8 cellular contexts compared by ENCODE assay signal in genomic region chrX:49230500-49231232, GRCh38. TPM values are rescaled to one million over a fixed set of nuclear protein-coding genes. Genes with fewer than 3 reads are reported as not detected.
DNase-seq lines count a peak whose midpoint lies in the region; ATAC-seq and TF ChIP-seq lines count a peak whose summit lies in the region.

No MANE protein-coding gene starts in this region.

- TF ChIP-seq CTCF in GM20000 (IDR thresholded peaks at IDR 0.05; ENCODE audit: extremely low read depth, missing control alignments), result peak; percentile 10

- H3K4me3 Mint-ChIP-seq in CD4-positive, CD25-positive, alpha-beta regulatory T cell, result peak overlapping the region; percentile 74 to 87 (median 84)

- DNase-seq in CD4-positive, CD25-positive, alpha-beta regulatory T cell, result peak; percentile 34 to 71 (median 51)
- DNase-seq in GM20000 (ENCODE audit: low spot score), result peak; percentile 83
- peak; percentile 23 for DNase-seq in NCI-H128 (lab: John Stamatoyannopoulos, UW; ENCODE audit: unreplicated experiment)
- DNase-seq in activated CD8-positive, alpha-beta memory T cell treated with anti-CD3 and anti-CD28 coated beads for 4 hours (ENCODE audit: low read depth in 2 of 2), result peak; percentile 7 to 8
- peak; percentile 58 to 61 for DNase-seq in erythroblast (lab: John Stamatoyannopoulos, UW)
- peak; percentile 26 for DNase-seq in neuronal stem cell (ENCODE audit: low spot score)
- DNase-seq in occipital lobe (lab: John Stamatoyannopoulos, UW), result no peak

- H3K4me3 ChIP-seq in CD4-positive, CD25-positive, alpha-beta regulatory T cell (ENCODE audit: low read depth, low read length), result no peak overlapping the region
- H3K4me3 ChIP-seq in neuronal stem cell (ENCODE audit: low read length in 2 of 2) (peak overlapping the region in 1 of 2 donors; percentile 78), subcutaneous abdominal adipose tissue (ENCODE audit: low read depth in 1 of 5, low read length in 5 of 5) (peak overlapping the region; percentile 22 to 55 (median 48))

- H3K36me3 Mint-ChIP-seq in CD4-positive, CD25-positive, alpha-beta regulatory T cell, result no peaks in the 10 kb centered on the region

- H3K14ac ChIP-seq in neuronal stem cell (ENCODE audit: low read length), result no peak overlapping the region

- H3K27ac ChIP-seq in CD4-positive, CD25-positive, alpha-beta regulatory T cell (ENCODE audit: insufficient read depth, low read length, poor library complexity, severe bottlenecking), result peak overlapping the region; percentile 61
- H3K27ac ChIP-seq in neuronal stem cell (replicated peaks; ENCODE audit: low read length) (no peak overlapping the region), subcutaneous abdominal adipose tissue (ENCODE audit: low read depth, low read length) (no peak overlapping the region)

- H4K8ac ChIP-seq in neuronal stem cell (ENCODE audit: low read depth, low read length), result peak overlapping the region; percentile 43

- no peak overlapping the region for H3K4ac ChIP-seq in neuronal stem cell (ENCODE audit: low read length)

- no CpG with 5 or more reads among the region's 44 CpGs for WGBS in neuronal stem cell (ENCODE audit: extremely low coverage in 2 of 2, insufficient read length in 2 of 2, insufficient replicate concordance in 1 of 2), 2 donors

- no peak overlapping the region for H2BK15ac ChIP-seq in neuronal stem cell (ENCODE audit: low read length)

- peaks cover 2 to 28% (median 6%) of the 10 kb centered on the region in 4 donors for H3K4me1 Mint-ChIP-seq in CD4-positive, CD25-positive, alpha-beta regulatory T cell

- H2BK5ac ChIP-seq in neuronal stem cell (ENCODE audit: low read length), result no peak overlapping the region

- H3K23ac ChIP-seq in neuronal stem cell (ENCODE audit: low read depth, low read length, poor library complexity), result no peak overlapping the region

- no peaks in the 10 kb centered on the region for H3K36me3 ChIP-seq in CD4-positive, CD25-positive, alpha-beta regulatory T cell (ENCODE audit: control insufficient read depth, insufficient read depth, low read length)
- H3K36me3 ChIP-seq in neuronal stem cell (replicated peaks in 1 of 2; ENCODE audit: control insufficient read depth in 2 of 2, insufficient read depth in 2 of 2, low read length in 2 of 2), result no peaks in the 10 kb centered on the region
- H3K36me3 ChIP-seq in subcutaneous abdominal adipose tissue (ENCODE audit: control insufficient read depth in 5 of 5, insufficient read depth in 5 of 5, low read length in 5 of 5), result no peaks in the 10 kb centered on the region

- no peaks in the 10 kb centered on the region for H3K27me3 ChIP-seq in CD4-positive, CD25-positive, alpha-beta regulatory T cell (ENCODE audit: control insufficient read depth, insufficient read depth, low read length)
- H3K27me3 ChIP-seq in neuronal stem cell (ENCODE audit: control insufficient read depth in 3 of 3, insufficient read depth in 3 of 3, low read depth in 1 of 3, low read length in 3 of 3) (no peaks in the 10 kb centered on the region), subcutaneous abdominal adipose tissue (ENCODE audit: control insufficient read depth in 5 of 5, insufficient read depth in 4 of 5, low read length in 5 of 5) (peaks cover 0 to 13% (median 7%) of the 10 kb centered on the region in 5 donors)

- H3K9ac ChIP-seq in neuronal stem cell (ENCODE audit: low read depth, low read length, poor library complexity), result peak overlapping the region; percentile 70
- H3K9ac ChIP-seq in subcutaneous abdominal adipose tissue (ENCODE audit: low read length in 5 of 5), result peak overlapping the region in 3 of 5 donors; percentile 47 to 59 (median 52)

- no peak overlapping the region for H2BK120ac ChIP-seq in neuronal stem cell (ENCODE audit: low read depth, low read length)

- peak overlapping the region; percentile 10 for H2BK12ac ChIP-seq in neuronal stem cell (ENCODE audit: low read length)

- no peaks in the 10 kb centered on the region for H3K9me3 ChIP-seq in CD4-positive, CD25-positive, alpha-beta regulatory T cell (ENCODE audit: control insufficient read depth in 2 of 2, low read length in 2 of 2)
- no peaks in the 10 kb centered on the region for H3K9me3 ChIP-seq in neuronal stem cell (replicated peaks in 1 of 2; ENCODE audit: control insufficient read depth in 2 of 2, insufficient read depth in 1 of 2, low read depth in 1 of 2, low read length in 2 of 2)
- H3K9me3 ChIP-seq in subcutaneous abdominal adipose tissue (ENCODE audit: control insufficient read depth in 5 of 5, low read length in 5 of 5), result peaks cover 0 to 13% (median 4%) of the 10 kb centered on the region in 5 donors

- TF ChIP-seq POLR2A in erythroblast (IDR thresholded peaks at IDR 0.05; ENCODE audit: low read length), result no peak

- peak overlapping the region; percentile 76 for H3K18ac ChIP-seq in neuronal stem cell (ENCODE audit: low read length)

- H2AFZ ChIP-seq in neuronal stem cell (ENCODE audit: low read length), result peak overlapping the region; percentile 74

- H3K4me2 ChIP-seq in neuronal stem cell (ENCODE audit: insufficient read depth, low read length, poor library complexity, severe bottlenecking), result peak overlapping the region; percentile 62

- no peaks in the 10 kb centered on the region for H3K79me1 ChIP-seq in neuronal stem cell (ENCODE audit: low read depth, low read length)

- H3K9me3 Mint-ChIP-seq in CD4-positive, CD25-positive, alpha-beta regulatory T cell, result no peaks in the 10 kb centered on the region

- peak overlapping the region; percentile 76 to 88 (median 85) for H3K27ac Mint-ChIP-seq in CD4-positive, CD25-positive, alpha-beta regulatory T cell

- no peak overlapping the region for H2AK5ac ChIP-seq in neuronal stem cell (ENCODE audit: low read depth, low read length)

- H4K91ac ChIP-seq in neuronal stem cell (ENCODE audit: low read depth, low read length, poor library complexity), result no peak overlapping the region

- H3K4me1 ChIP-seq in CD4-positive, CD25-positive, alpha-beta regulatory T cell (ENCODE audit: control insufficient read depth, insufficient read depth, low read length, poor library complexity, severe bottlenecking), result peaks cover 9% of the 10 kb centered on the region
- H3K4me1 ChIP-seq in neuronal stem cell (ENCODE audit: control insufficient read depth in 2 of 2, insufficient read depth in 1 of 2, low read depth in 1 of 2, low read length in 2 of 2) (peaks cover 0 to 4% of the 10 kb centered on the region in 2 donors), subcutaneous abdominal adipose tissue (ENCODE audit: control insufficient read depth in 5 of 5, insufficient read depth in 5 of 5, low read length in 5 of 5) (peaks cover 0 to 13% (median 4%) of the 10 kb centered on the region in 5 donors)

- H3K27me3 Mint-ChIP-seq in CD4-positive, CD25-positive, alpha-beta regulatory T cell, result no peaks in the 10 kb centered on the region

- ATAC-seq in CD4-positive, CD25-positive, alpha-beta regulatory T cell (ENCODE audit: low read depth in 2 of 2), result peak; percentile 52 to 57

RNA-seq across cellular contexts. Expression of gene CACNA1F, which starts 2.5 kb away (rescaled TPM):
- 0.69 TPM for total RNA-seq in CD4-positive, CD25-positive, alpha-beta regulatory T cell
- not detected for polyA plus RNA-seq in CD4-positive, CD25-positive, alpha-beta regulatory T cell
- 0.56 TPM for polyA plus RNA-seq in neuronal stem cell (2013, experiment 1 of 2)
- 0.58 TPM for polyA plus RNA-seq in neuronal stem cell (2013, experiment 2 of 2)
- total RNA-seq in occipital lobe, result not detected

RNA-seq across cellular contexts. Expression of gene CCDC22, which starts 4.6 kb away (rescaled TPM):
- total RNA-seq in CD4-positive, CD25-positive, alpha-beta regulatory T cell, result 18.3 TPM
- polyA plus RNA-seq in CD4-positive, CD25-positive, alpha-beta regulatory T cell, result 10 to 100 TPM; 18.8 to 34.6 (median 28.0) TPM
- polyA plus RNA-seq in neuronal stem cell (2013, experiment 1 of 2), result 7.9 TPM
- polyA plus RNA-seq in neuronal stem cell (2013, experiment 2 of 2), result 7.4 TPM
- total RNA-seq in occipital lobe, result 5.6 TPM

RNA-seq across cellular contexts. Expression of gene SYP, which starts 30.7 kb away (rescaled TPM):
- total RNA-seq in CD4-positive, CD25-positive, alpha-beta regulatory T cell, result 1.3 TPM
- polyA plus RNA-seq in CD4-positive, CD25-positive, alpha-beta regulatory T cell, result under 1 TPM; 0.67 to 0.95 (median 0.84) TPM
- polyA plus RNA-seq in neuronal stem cell (2013, experiment 1 of 2), result 0.32 TPM
- polyA plus RNA-seq in neuronal stem cell (2013, experiment 2 of 2), result 0.37 TPM
- 158 TPM for total RNA-seq in occipital lobe

RNA-seq across cellular contexts. Expression of gene FOXP3, which starts 33.8 kb away (rescaled TPM):
- total RNA-seq in CD4-positive, CD25-positive, alpha-beta regulatory T cell, result 198 TPM
- polyA plus RNA-seq in CD4-positive, CD25-positive, alpha-beta regulatory T cell, result 100 to 1,000 TPM; 154 to 190 (median 172) TPM
- 0.25 TPM for polyA plus RNA-seq in neuronal stem cell (2013, experiment 1 of 2)
- polyA plus RNA-seq in neuronal stem cell (2013, experiment 2 of 2), result 0.19 TPM
- 0.16 TPM for total RNA-seq in occipital lobe

RNA-seq across cellular contexts. Expression of gene PPP1R3F, which starts 38.9 kb away (rescaled TPM):
- 19.4 TPM for total RNA-seq in CD4-positive, CD25-positive, alpha-beta regulatory T cell
- polyA plus RNA-seq in CD4-positive, CD25-positive, alpha-beta regulatory T cell, result 10 to 100 TPM; 11.8 to 28.0 (median 15.1) TPM
- 12.8 TPM for polyA plus RNA-seq in neuronal stem cell (2013, experiment 1 of 2)
- 11.4 TPM for polyA plus RNA-seq in neuronal stem cell (2013, experiment 2 of 2)
- total RNA-seq in occipital lobe, result 12.6 TPM

Comparison
In these comparisons a context has a peak if more than half of its experiments do, and no peak if none do; other contexts are left out.
1. RNA of gene SYP, which starts 30.7 kb away (total RNA-seq): 158 TPM in occipital lobe (single experiment); 1.3 TPM in CD4-positive, CD25-positive, alpha-beta regulatory T cell (single experiment); every median in the first group is over 10 times any median in the second.